In the genomic region with DNA sequence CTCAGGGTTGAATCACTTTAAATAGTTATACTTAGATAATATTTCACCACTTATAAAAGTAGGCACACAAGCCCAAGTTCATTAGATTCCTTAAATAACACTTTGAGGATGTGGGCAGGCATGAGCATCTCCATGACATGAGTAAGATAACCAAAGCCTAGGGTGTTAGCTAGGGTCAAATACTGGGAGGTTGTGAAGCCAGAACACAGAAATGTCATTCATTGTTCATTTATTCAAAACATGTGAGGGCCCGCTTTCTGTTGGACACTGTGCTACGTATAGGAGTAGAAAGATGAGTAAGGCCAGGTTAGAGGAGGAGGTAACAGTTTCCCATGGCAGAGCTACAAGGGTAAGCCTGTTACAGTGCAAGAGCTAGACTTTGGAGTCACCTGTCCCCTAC, we compare ENCODE assay signal across 1 cellular context.
TF ChIP-seq lines count a peak whose summit lies in the region.

No MANE protein-coding gene starts in this region.

TF ChIP-seq in GM23338, 12 proteins besides CTCF, POLR2A, EP300 and RAD21 (continued from another document):
- TF ChIP-seq REST (IDR thresholded peaks at IDR 0.05; ENCODE audit: unreplicated experiment): no peak
- TF ChIP-seq EZH2 (IDR thresholded peaks at IDR 0.05; ENCODE audit: low read depth, unreplicated experiment): no peak
- TF ChIP-seq ZNF331 (CRISPR knock-in tag; IDR thresholded peaks at IDR 0.05; ENCODE audit: low read depth): no peak
- no peak for TF ChIP-seq EZH2phosphoT487 (IDR thresholded peaks at IDR 0.05; ENCODE audit: unreplicated experiment)
